Comparison of ENCODE assay signal across 8 cellular contexts in the genomic region with DNA sequence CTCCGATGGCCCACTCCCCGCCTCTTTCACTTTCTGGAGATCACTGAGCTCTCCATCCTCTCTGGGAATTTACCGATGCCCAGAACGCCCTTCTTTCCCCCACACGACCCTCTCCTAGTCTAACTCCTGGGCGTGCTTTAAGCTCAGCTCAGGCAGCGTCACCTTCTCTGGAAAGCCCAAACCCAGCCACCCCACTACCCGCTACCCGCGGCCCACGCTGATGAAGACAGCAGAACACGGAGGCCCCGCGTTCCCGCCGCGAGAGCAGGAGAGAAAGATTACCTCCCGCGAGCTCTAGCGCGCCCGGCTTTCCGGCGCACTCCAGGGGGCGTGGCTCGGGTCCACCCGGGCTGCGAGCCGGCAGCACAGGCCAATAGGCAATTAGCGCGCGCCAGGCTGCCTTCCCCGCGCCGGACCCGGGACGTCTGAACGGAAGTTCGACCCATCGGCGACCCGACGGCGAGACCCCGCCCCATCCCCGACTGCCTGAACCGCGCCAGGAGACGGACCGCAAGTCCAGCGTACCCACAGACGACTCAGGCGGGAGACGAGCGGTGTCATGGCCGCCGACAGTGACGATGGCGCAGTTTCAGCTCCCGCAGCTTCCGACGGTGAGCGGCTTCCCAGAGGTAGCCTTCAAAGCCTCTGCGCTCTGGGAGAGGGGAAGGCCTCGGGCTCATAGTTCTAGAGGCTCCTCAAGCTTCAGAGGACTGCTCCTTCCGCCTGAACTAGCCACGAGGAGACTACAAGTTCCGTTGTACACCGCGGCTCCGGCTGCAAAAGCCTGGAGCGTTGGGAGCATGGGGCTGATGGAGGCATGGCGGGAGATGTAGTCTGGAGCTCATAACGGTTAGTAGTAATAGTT. TPM values are rescaled to one million over a fixed set of nuclear protein-coding genes. Genes with fewer than 3 reads are reported as not detected.
A peak's percentile ranks its signal among the peaks of the same experiment; 100 is the strongest.
DNase-seq lines count a peak whose midpoint lies in the region; ATAC-seq and TF ChIP-seq lines count a peak whose summit lies in the region.

A gene (minus strand): TSS at position 747 of the 865 bp plus-strand sequence. CDS start 5,935 bp downstream, outside the sequence.
A gene (plus strand): TSS at position 477 of the 865 bp plus-strand sequence. CDS start 83 bp downstream, at position 560.

- peak within 1 kb of the TSS; percentile 99 for H3K27ac Mint-ChIP-seq in WTC11

- H3K4me3 ChIP-seq in cardiac fibroblast (replicated peaks in 1 of 2; ENCODE audit: low read depth in 2 of 2, low read length in 2 of 2) (peak within 1 kb of the TSS; percentile 91 to 92), skin epidermis (peak within 1 kb of the TSS; percentile 62 to 92 (median 78))

- POLR2A ChIA-PET in WTC11 (lab: Charles Lee), result interaction anchor here (0.9 to 3.6 kb wide), 17 partner anchors 7 to 329 kb away, joined by 3 to 54 read pairs (median 5); a partner anchor contains a TSS

- TF ChIP-seq CTCF in WTC11 (IDR thresholded peaks at IDR 0.05) (no peak), cardiac fibroblast (IDR thresholded peaks at IDR 0.05; ENCODE audit: low read depth, low read length) (no peak)

- H3K27me3 Mint-ChIP-seq in WTC11 (ENCODE audit: low read depth), result no peaks in the 10 kb centered on the region

- in situ Hi-C loops in GM18951 (cut with MboI; ENCODE audit: low sequenced_read_pairs, unreplicated experiment), result no loop called here

- peaks cover 34% of the 10 kb centered on the region for H3K36me3 Mint-ChIP-seq in WTC11

- TF ChIP-seq POLR2A in GM18951 (IDR thresholded peaks at IDR 0.05; ENCODE audit: extremely low read depth, insufficient read depth, insufficient read length), result peak; percentile 87

- ATAC-seq in HG03175 (IDR thresholded peaks at IDR 0.05; ENCODE audit: unreplicated experiment) (peak; percentile 84), WTC11 (peak; percentile 93)

- peaks cover 4% of the 10 kb centered on the region for H3K9me3 Mint-ChIP-seq in WTC11

- peak within 1 kb of the TSS; percentile 100 for H3K4me3 Mint-ChIP-seq in WTC11

- H3K27ac ChIP-seq in skin epidermis, result peak within 1 kb of the TSS; percentile 90 to 100 (median 96)

- CTCF ChIA-PET in WTC11 (lab: Charles Lee), result interaction anchor here (0.9 to 5.1 kb wide), 13 partner anchors 12 to 325 kb away, joined by 3 to 47 read pairs (median 7); a partner anchor contains a TSS

- peaks cover 32% of the 10 kb centered on the region for H3K4me1 Mint-ChIP-seq in WTC11

- DNase-seq in AG08396 (ENCODE audit: low spot score), result peak; percentile 95
- peak; percentile 92 for DNase-seq in NCI-H226
- peak; percentile 98 for DNase-seq in WTC11 (ENCODE audit: low spot score)
- DNase-seq in cardiac fibroblast (ENCODE audit: low read depth in 2 of 2), result peak; percentile 91 to 94
- DNase-seq in iPS-NIHi11 (ENCODE audit: low spot score), result peak; percentile 99

TF ChIP-seq in WTC11, 78 proteins besides CTCF, POLR2A, EP300 and RAD21 (continues in another document):
- TF ChIP-seq ZNF671 (CRISPR knock-in tag; IDR thresholded peaks at IDR 0.05) (no peak), CBFB (CRISPR knock-in tag; IDR thresholded peaks at IDR 0.05; ENCODE audit: low read depth) (peak; percentile 38; the same call in 1 of the 2 replicates), ATF1 (CRISPR knock-in tag; IDR thresholded peaks at IDR 0.05) (no peak), MYBL2 (CRISPR knock-in tag; IDR thresholded peaks at IDR 0.05) (peak; percentile 92), RELA (CRISPR knock-in tag; IDR thresholded peaks at IDR 0.05; ENCODE audit: borderline replicate concordance) (0 out of 2 replicates have a peak, but pooled peaks have one; percentile 77)
- TF ChIP-seq, protein P1, sequence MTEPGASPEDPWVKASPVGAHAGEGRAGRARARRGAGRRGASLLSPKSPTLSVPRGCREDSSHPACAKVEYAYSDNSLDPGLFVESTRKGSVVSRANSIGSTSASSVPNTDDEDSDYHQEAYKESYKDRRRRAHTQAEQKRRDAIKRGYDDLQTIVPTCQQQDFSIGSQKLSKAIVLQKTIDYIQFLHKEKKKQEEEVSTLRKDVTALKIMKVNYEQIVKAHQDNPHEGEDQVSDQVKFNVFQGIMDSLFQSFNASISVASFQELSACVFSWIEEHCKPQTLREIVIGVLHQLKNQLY (CRISPR knock-in tag; IDR thresholded peaks at IDR 0.05), result no peak
- TF ChIP-seq, protein P2, sequence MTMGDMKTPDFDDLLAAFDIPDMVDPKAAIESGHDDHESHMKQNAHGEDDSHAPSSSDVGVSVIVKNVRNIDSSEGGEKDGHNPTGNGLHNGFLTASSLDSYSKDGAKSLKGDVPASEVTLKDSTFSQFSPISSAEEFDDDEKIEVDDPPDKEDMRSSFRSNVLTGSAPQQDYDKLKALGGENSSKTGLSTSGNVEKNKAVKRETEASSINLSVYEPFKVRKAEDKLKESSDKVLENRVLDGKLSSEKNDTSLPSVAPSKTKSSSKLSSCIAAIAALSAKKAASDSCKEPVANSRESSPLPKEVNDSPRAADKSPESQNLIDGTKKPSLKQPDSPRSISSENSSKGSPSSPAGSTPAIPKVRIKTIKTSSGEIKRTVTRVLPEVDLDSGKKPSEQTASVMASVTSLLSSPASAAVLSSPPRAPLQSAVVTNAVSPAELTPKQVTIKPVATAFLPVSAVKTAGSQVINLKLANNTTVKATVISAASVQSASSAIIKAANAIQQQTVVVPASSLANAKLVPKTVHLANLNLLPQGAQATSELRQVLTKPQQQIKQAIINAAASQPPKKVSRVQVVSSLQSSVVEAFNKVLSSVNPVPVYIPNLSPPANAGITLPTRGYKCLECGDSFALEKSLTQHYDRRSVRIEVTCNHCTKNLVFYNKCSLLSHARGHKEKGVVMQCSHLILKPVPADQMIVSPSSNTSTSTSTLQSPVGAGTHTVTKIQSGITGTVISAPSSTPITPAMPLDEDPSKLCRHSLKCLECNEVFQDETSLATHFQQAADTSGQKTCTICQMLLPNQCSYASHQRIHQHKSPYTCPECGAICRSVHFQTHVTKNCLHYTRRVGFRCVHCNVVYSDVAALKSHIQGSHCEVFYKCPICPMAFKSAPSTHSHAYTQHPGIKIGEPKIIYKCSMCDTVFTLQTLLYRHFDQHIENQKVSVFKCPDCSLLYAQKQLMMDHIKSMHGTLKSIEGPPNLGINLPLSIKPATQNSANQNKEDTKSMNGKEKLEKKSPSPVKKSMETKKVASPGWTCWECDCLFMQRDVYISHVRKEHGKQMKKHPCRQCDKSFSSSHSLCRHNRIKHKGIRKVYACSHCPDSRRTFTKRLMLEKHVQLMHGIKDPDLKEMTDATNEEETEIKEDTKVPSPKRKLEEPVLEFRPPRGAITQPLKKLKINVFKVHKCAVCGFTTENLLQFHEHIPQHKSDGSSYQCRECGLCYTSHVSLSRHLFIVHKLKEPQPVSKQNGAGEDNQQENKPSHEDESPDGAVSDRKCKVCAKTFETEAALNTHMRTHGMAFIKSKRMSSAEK (CRISPR knock-in tag; IDR thresholded peaks at IDR 0.05; ENCODE audit: borderline replicate concordance), result no peak
- TF ChIP-seq, protein P3, sequence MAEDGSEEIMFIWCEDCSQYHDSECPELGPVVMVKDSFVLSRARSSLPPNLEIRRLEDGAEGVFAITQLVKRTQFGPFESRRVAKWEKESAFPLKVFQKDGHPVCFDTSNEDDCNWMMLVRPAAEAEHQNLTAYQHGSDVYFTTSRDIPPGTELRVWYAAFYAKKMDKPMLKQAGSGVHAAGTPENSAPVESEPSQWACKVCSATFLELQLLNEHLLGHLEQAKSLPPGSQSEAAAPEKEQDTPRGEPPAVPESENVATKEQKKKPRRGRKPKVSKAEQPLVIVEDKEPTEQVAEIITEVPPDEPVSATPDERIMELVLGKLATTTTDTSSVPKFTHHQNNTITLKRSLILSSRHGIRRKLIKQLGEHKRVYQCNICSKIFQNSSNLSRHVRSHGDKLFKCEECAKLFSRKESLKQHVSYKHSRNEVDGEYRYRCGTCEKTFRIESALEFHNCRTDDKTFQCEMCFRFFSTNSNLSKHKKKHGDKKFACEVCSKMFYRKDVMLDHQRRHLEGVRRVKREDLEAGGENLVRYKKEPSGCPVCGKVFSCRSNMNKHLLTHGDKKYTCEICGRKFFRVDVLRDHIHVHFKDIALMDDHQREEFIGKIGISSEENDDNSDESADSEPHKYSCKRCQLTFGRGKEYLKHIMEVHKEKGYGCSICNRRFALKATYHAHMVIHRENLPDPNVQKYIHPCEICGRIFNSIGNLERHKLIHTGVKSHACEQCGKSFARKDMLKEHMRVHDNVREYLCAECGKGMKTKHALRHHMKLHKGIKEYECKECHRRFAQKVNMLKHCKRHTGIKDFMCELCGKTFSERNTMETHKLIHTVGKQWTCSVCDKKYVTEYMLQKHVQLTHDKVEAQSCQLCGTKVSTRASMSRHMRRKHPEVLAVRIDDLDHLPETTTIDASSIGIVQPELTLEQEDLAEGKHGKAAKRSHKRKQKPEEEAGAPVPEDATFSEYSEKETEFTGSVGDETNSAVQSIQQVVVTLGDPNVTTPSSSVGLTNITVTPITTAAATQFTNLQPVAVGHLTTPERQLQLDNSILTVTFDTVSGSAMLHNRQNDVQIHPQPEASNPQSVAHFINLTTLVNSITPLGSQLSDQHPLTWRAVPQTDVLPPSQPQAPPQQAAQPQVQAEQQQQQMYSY (CRISPR knock-in tag; IDR thresholded peaks at IDR 0.05), result no peak
- TF ChIP-seq, protein P4, sequence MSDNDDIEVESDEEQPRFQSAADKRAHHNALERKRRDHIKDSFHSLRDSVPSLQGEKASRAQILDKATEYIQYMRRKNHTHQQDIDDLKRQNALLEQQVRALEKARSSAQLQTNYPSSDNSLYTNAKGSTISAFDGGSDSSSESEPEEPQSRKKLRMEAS (CRISPR knock-in tag; IDR thresholded peaks at IDR 0.05), result peak; percentile 91
- TF ChIP-seq, protein P5, sequence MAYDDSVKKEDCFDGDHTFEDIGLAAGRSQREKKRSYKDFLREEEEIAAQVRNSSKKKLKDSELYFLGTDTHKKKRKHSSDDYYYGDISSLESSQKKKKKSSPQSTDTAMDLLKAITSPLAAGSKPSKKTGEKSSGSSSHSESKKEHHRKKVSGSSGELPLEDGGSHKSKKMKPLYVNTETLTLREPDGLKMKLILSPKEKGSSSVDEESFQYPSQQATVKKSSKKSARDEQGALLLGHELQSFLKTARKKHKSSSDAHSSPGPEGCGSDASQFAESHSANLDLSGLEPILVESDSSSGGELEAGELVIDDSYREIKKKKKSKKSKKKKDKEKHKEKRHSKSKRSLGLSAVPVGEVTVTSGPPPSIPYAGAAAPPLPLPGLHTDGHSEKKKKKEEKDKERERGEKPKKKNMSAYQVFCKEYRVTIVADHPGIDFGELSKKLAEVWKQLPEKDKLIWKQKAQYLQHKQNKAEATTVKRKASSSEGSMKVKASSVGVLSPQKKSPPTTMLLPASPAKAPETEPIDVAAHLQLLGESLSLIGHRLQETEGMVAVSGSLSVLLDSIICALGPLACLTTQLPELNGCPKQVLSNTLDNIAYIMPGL (CRISPR knock-in tag; IDR thresholded peaks at IDR 0.05), result peak; percentile 43; the same call in 1 of the 2 replicates

RNA-seq across cellular contexts. Expression of the first gene that starts in this region (rescaled TPM):
- total RNA-seq in WTC11 (2021), result 58.3 to 67.2 TPM (median 65.7 TPM) in 3 replicates

RNA-seq across cellular contexts. Expression of the second gene that starts in this region (rescaled TPM):
- total RNA-seq in WTC11 (2021), result 7.4 to 10.9 TPM (median 10.0 TPM) in 3 replicates

Comparison
In these comparisons a context has a peak if more than half of its experiments do, and no peak if none do; other contexts are left out.
1. Peak in every context shown above with its lines: DNase-seq, ATAC-seq, H3K4me3 ChIP-seq and H3K27ac ChIP-seq.